ENCODE assay signal across 12 cellular contexts in the genomic region with DNA sequence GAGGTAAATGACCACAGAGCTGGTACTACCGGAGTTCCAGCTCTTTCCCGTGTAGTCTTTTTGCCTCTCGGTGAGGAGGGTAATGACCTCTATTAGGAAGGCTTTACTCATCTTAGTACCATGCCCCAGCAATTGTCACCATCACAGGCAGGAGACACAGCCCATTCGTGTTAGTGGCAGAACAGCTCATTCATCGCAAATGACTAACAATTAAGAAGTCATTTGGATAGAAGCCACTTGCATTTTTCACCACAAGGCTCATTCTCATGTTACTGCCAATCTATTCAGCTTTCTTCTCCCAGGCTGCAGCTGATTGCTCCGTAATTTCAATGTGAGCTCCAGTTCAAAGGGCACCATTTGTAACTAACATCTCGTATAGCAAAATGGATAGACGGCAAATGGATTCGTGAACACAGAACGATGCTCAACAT.
DNase-seq lines count a peak whose midpoint lies in the region; ATAC-seq and TF ChIP-seq lines count a peak whose summit lies in the region.
"Had no signal": no experiment of that assay in that cellular context is flagged by ENCODE, and none has a peak within 500 bp of the region (broad histone marks: within the 10 kb centered on the region; RNA-seq: fewer than 3 reads in every experiment).

No MANE protein-coding gene starts in this region.

- no peaks in the 10 kb centered on the region for H3K9me2 ChIP-seq in Karpas-422 (replicated peaks; ENCODE audit: insufficient read depth, low read length)

- ATAC-seq in body of pancreas (no peak), GM18861 (IDR thresholded peaks at IDR 0.05; ENCODE audit: unreplicated experiment) (no peak)

- no peak overlapping the region for H3K9ac ChIP-seq in Karpas-422 (ENCODE audit: low read length)

- H3K27ac ChIP-seq in ACC112 (ENCODE audit: low read depth, low read length) = no peak overlapping the region
- H3K27ac ChIP-seq in body of pancreas = no peak overlapping the region
- no peak overlapping the region for H3K27ac ChIP-seq in Karpas-422 (ENCODE audit: low read length)
- H3K27ac ChIP-seq: dorsolateral prefrontal cortex, stomach had no signal

- H2AFZ ChIP-seq in ACC112 (ENCODE audit: low read length, unreplicated experiment) (peak overlapping the region; percentile 64), Karpas-422 (ENCODE audit: low read length) (no peak overlapping the region)

- TF ChIP-seq POLR2A in body of pancreas (IDR thresholded peaks at IDR 0.05) = no peak

- H3K4me1 ChIP-seq in ACC112 (ENCODE audit: control insufficient read depth, insufficient read depth, low read length, unreplicated experiment) (peaks cover 16% of the 10 kb centered on the region), body of pancreas (no peaks in the 10 kb centered on the region), Karpas-422 (ENCODE audit: low read length) (no peaks in the 10 kb centered on the region)
- H3K4me1 ChIP-seq: stomach had no signal

- H3K36me3 ChIP-seq in ACC112 (ENCODE audit: insufficient read depth, low read length) = no peaks in the 10 kb centered on the region
- no peaks in the 10 kb centered on the region for H3K36me3 ChIP-seq in body of pancreas (replicated peaks in 1 of 2; ENCODE audit: insufficient read depth in 1 of 2, low read depth in 2 of 2)
- no peaks in the 10 kb centered on the region for H3K36me3 ChIP-seq in Karpas-422 (ENCODE audit: insufficient read depth, low read length)
- H3K36me3 ChIP-seq: stomach had no signal

- no peaks in the 10 kb centered on the region for H3K79me2 ChIP-seq in ACC112 (ENCODE audit: control insufficient read depth, insufficient read depth, low read length, unreplicated experiment)
- no peaks in the 10 kb centered on the region for H3K79me2 ChIP-seq in Karpas-422 (ENCODE audit: low read length)

- intact Hi-C loops in body of pancreas (cut with DNase I) = no loop called here

- H3K4me3 ChIP-seq in ACC112 (ENCODE audit: low read depth, low read length) = peak overlapping the region; percentile 18; the same call in 1 of the 2 replicates
- H3K4me3 ChIP-seq in body of pancreas = no peak overlapping the region
- H3K4me3 ChIP-seq in Karpas-422 (ENCODE audit: low read length) = no peak overlapping the region
- H3K4me3 ChIP-seq: dorsolateral prefrontal cortex, stomach had no signal

- H4K20me1 ChIP-seq in Karpas-422 (ENCODE audit: insufficient read depth, low read depth, low read length) = no peaks in the 10 kb centered on the region

- H3K9me3 ChIP-seq in body of pancreas (no peaks in the 10 kb centered on the region), Karpas-422 (ENCODE audit: low read length) (peaks cover 7% of the 10 kb centered on the region; the same call in 1 of the 2 replicates)

- DNase-seq in H4 (ENCODE audit: low spot score) = peak; percentile 64
- peak; percentile 16 for DNase-seq in NCI-H2196 treated with DMSO at 0.1 percent for 48 hours (lab: John Stamatoyannopoulos, UW; ENCODE audit: unreplicated experiment)
- peak; percentile 29 for DNase-seq in dedifferentiated amniotic fluid mesenchymal stem cell (ENCODE audit: extremely low spot score)
- DNase-seq in NK-92 (lab: John Stamatoyannopoulos, UW; ENCODE audit: unreplicated experiment) = no peak
- no peak for DNase-seq in body of pancreas
- DNase-seq in Karpas-422 = no peak
- DNase-seq: dorsolateral prefrontal cortex; posterior cingulate gyrus; stimulated activated CD4-positive, alpha-beta T cell treated with anti-CD3 and anti-CD28 coated beads, Interleukin-4, amount 100 ng/mL, for 1 hour; stomach had no signal

- H3K4me2 ChIP-seq in Karpas-422 (ENCODE audit: low read depth, low read length, poor library complexity, severe bottlenecking) = no peak overlapping the region

- H3K27me3 ChIP-seq in ACC112 (ENCODE audit: insufficient read depth, low read length) = no peaks in the 10 kb centered on the region
- no peaks in the 10 kb centered on the region for H3K27me3 ChIP-seq in body of pancreas
- no peaks in the 10 kb centered on the region for H3K27me3 ChIP-seq in Karpas-422 (ENCODE audit: low read length)
- H3K27me3 ChIP-seq: dorsolateral prefrontal cortex, stomach had no signal

- no peak for TF ChIP-seq CTCF in body of pancreas (IDR thresholded peaks at IDR 0.05)

- 40 to 45% methylated on average over 10 of the region's 10 CpGs for WGBS in body of pancreas, 2 donors

Comparison
In these comparisons a context has a peak if more than half of its experiments do, and no peak if none do; other contexts are left out.
1. DNase-seq: peak in H4 (single experiment), NCI-H2196 treated with DMSO at 0.1 percent for 48 hours (single experiment) and dedifferentiated amniotic fluid mesenchymal stem cell (single experiment); none in NK-92 (single experiment), body of pancreas (0 of 4) and Karpas-422 (single experiment).